In genomic region chr3:183298708-183299153, GRCh38 we compare ENCODE assay signal across 9 cellular contexts. TPM values are rescaled to one million over a fixed set of nuclear protein-coding genes. Genes with fewer than 3 reads are reported as not detected.
DNase-seq lines count a peak whose midpoint lies in the region; ATAC-seq, FAIRE-seq and TF ChIP-seq lines count a peak whose summit lies in the region.
"Had no signal": no experiment of that assay in that cellular context is flagged by ENCODE, and none has a peak within 500 bp of the region (broad histone marks: within the 10 kb centered on the region; RNA-seq: fewer than 3 reads in every experiment).

No MANE protein-coding gene starts in this region.

- H3K27me3 Mint-ChIP-seq in T-helper 17 cell: no peaks in the 10 kb centered on the region
- H3K27me3 Mint-ChIP-seq: central memory CD8-positive, alpha-beta T cell had no signal

- no peak overlapping the region for H3K27ac Mint-ChIP-seq in T-helper 17 cell

- H3K4me3 Mint-ChIP-seq in T-helper 17 cell: no peak overlapping the region
- H3K4me3 Mint-ChIP-seq: central memory CD8-positive, alpha-beta T cell had no signal

- H3K4me1 Mint-ChIP-seq in T-helper 17 cell: peaks cover 11% of the 10 kb centered on the region

- DNase-seq in DMS 273 treated with DMSO at 0.1 percent for 48 hours (lab: John Stamatoyannopoulos, UW) (peak; percentile 66), NCI-H2196 treated with DMSO at 0.1 percent for 48 hours (lab: John Stamatoyannopoulos, UW; ENCODE audit: unreplicated experiment) (peak; percentile 22), bronchial epithelial cell (ENCODE audit: low read depth) (peak; percentile 79), lung (ENCODE audit: low spot score) (peak; percentile 65), DMS114 treated with DMSO at 0.1 percent for 48 hours (lab: John Stamatoyannopoulos, UW; ENCODE audit: unreplicated experiment) (no peak), T-helper 17 cell (no peak)

- peak; percentile 34 for ATAC-seq in lung (ENCODE audit: insufficient read depth, low FRiP score)
- no peak for ATAC-seq in HG03354 (IDR thresholded peaks at IDR 0.05; ENCODE audit: poor library complexity, severe bottlenecking, unreplicated experiment)
- no peak for ATAC-seq in GM21576 (IDR thresholded peaks at IDR 0.05; ENCODE audit: unreplicated experiment)
- ATAC-seq in T-helper 17 cell: no peak

- FAIRE-seq in bronchial epithelial cell (lab: Jason Lieb, UNC): no peak

- no peak overlapping the region for H3K27ac ChIP-seq in lung (ENCODE audit: low read depth in 1 of 2, low read length in 1 of 2)

- TF ChIP-seq CTCF in bronchial epithelial cell (IDR thresholded peaks at IDR 0.05; ENCODE audit: insufficient read depth, low read length, severe bottlenecking): no peak
- TF ChIP-seq CTCF in lung (IDR thresholded peaks at IDR 0.05; ENCODE audit: control extremely low read depth, extremely low read depth): no peak

- peaks cover 13% of the 10 kb centered on the region for H3K36me3 Mint-ChIP-seq in T-helper 17 cell (ENCODE audit: low read depth)

- no peaks in the 10 kb centered on the region for H3K27me3 ChIP-seq in bronchial epithelial cell (ENCODE audit: control insufficient read depth, insufficient read depth, low read length)
- H3K27me3 ChIP-seq in lung (ENCODE audit: control insufficient read depth, insufficient read depth): no peaks in the 10 kb centered on the region

- WGBS in lung, 2 donors: 37 to 61% methylated on average over 5 of the region's 5 CpGs

- peaks cover 0 to 8% of the 10 kb centered on the region in 2 donors for H3K4me1 ChIP-seq in lung (ENCODE audit: control insufficient read depth in 2 of 2, insufficient read depth in 2 of 2, low read length in 2 of 2)

- H3K36me3 ChIP-seq in bronchial epithelial cell (ENCODE audit: control insufficient read depth, insufficient read depth, low read length) (peaks cover 9% of the 10 kb centered on the region), lung (ENCODE audit: control insufficient read depth in 2 of 2, insufficient read depth in 2 of 2, low read length in 2 of 2) (no peaks in the 10 kb centered on the region)

- H3K9me3 ChIP-seq in lung (ENCODE audit: control insufficient read depth in 2 of 2, insufficient read depth in 1 of 2, low read length in 1 of 2) (no peaks in the 10 kb centered on the region), T-helper 17 cell (ENCODE audit: control insufficient read depth, low read length, poor library complexity, severe bottlenecking) (no peaks in the 10 kb centered on the region)

- no peak overlapping the region for H3K4me3 ChIP-seq in bronchial epithelial cell (ENCODE audit: low read depth, low read length)
- no peak overlapping the region for H3K4me3 ChIP-seq in lung

RNA-seq across cellular contexts. Expression of gene B3GNT5, which starts 45.7 kb away (rescaled TPM):
- total RNA-seq in bronchial epithelial cell (31.6 and 49.8 TPM in 2 replicates), lung (10 to 100 TPM; 28.1 to 43.1 TPM), T-helper 17 cell (1 to 10 TPM; 1.6 to 2.1 TPM)
- 10 to 100 TPM; 13.5 to 25.4 TPM for polyA plus RNA-seq in lung

Comparison
In these comparisons a context has a peak if more than half of its experiments do, and no peak if none do; other contexts are left out.
1. DNase-seq: peak in DMS 273 treated with DMSO at 0.1 percent for 48 hours (single experiment), NCI-H2196 treated with DMSO at 0.1 percent for 48 hours (single experiment), bronchial epithelial cell (single experiment) and lung (single experiment); none in DMS114 treated with DMSO at 0.1 percent for 48 hours (single experiment) and T-helper 17 cell (0 of 3).
2. RNA of gene B3GNT5, which starts 45.7 kb away (total RNA-seq): 28.1 to 43.1 TPM in lung and 31.6 to 49.8 TPM in bronchial epithelial cell; 1.6 to 2.1 TPM in T-helper 17 cell; every median in the first group is over 4 times any median in the second.